Comparison of ENCODE assay signal across 8 cellular contexts in the genomic region with DNA sequence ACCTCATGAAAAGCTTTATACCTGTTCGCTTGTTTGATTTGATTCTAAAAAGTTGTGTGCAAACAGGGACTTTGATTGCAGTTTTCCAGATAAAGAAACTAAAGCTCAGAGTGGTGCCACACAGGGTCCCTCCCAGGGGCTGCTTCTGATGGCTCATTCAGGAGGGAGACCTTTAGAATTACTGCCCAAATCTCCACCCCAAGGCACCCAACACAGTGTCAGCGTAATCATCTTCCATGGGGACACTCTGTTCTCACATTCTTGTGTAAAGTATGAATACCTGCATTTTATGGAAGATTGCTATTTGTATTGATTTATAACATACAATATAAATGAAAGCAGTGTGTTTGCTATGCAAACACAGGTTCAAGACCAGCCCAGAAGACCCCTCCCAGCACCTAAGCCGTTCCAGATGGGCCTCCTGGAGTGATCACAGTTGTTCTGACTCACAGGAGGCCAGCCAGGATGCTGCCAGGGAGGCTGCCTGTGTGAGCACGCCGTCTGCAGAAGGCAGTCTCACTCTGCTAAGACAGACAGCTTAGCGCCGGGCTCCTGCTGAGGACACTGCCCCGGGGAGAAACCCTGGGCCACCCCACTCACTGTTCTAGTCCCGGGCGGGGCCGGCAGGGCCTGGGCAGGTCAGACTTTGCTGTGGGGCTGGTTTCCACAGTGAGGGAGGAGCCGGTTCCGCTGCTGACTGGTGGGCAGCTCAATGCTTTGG.
A peak's percentile ranks its signal among the peaks of the same experiment; 100 is the strongest.
DNase-seq lines count a peak whose midpoint lies in the region; ATAC-seq and TF ChIP-seq lines count a peak whose summit lies in the region.

No MANE protein-coding gene starts in this region.

- no peak overlapping the region; a peak in 1 of 22 replicates for H3K9ac ChIP-seq in BLaER1 treated with 17β-estradiol and CSF1 and Interleukin-3, amounts not matched to agents 10 nM and 100 nM
- H3K9ac ChIP-seq in endodermal cell (ENCODE audit: extremely low read depth, low read length, poor library complexity, severe bottlenecking): no peak overlapping the region

- 39 to 50% methylated on average over 10 to 13 of the region's 13 CpGs for WGBS in endodermal cell (ENCODE audit: insufficient coverage in 1 of 2, insufficient read length in 1 of 2), 2 experiments

- no peak overlapping the region for H3K4me3 ChIP-seq in BLaER1 treated with 17β-estradiol and CSF1 and Interleukin-3, amounts not matched to agents 10 nM and 100 nM
- H3K4me3 ChIP-seq in endodermal cell (ENCODE audit: low read length): no peak overlapping the region
- H3K4me3 ChIP-seq in CD4-positive, alpha-beta memory T cell (ENCODE audit: low read length in 2 of 2): no peak overlapping the region

- H3K27me3 Mint-ChIP-seq in endodermal cell (ENCODE audit: insufficient read depth): peaks cover 5% of the 10 kb centered on the region
- peaks cover 16 to 36% (median 21%) of the 10 kb centered on the region in 3 donors for H3K27me3 Mint-ChIP-seq in naive B cell
- peaks cover 11 to 15% of the 10 kb centered on the region in 2 donors for H3K27me3 Mint-ChIP-seq in CD4-positive, alpha-beta memory T cell

- H3K9me3 Mint-ChIP-seq in endodermal cell (peaks cover 3% of the 10 kb centered on the region), naive B cell (peaks cover 0 to 2% (median 0%) of the 10 kb centered on the region in 7 donors)
- H3K9me3 Mint-ChIP-seq in CD4-positive, alpha-beta memory T cell: peaks cover 0 to 2% (median 0%) of the 10 kb centered on the region in 8 donors

- H3K36me3 ChIP-seq in BLaER1 treated with 17β-estradiol and CSF1 and Interleukin-3, amounts not matched to agents 10 nM and 100 nM: no peaks in the 10 kb centered on the region
- no peaks in the 10 kb centered on the region for H3K36me3 ChIP-seq in endodermal cell (ENCODE audit: control insufficient read depth, insufficient read depth, low read length)
- no peaks in the 10 kb centered on the region for H3K36me3 ChIP-seq in CD4-positive, alpha-beta memory T cell (ENCODE audit: insufficient read depth, low read length)

- CTCF ChIA-PET in CD4-positive, alpha-beta memory T cell (lab: Charles Lee; ENCODE audit: partially characterized antibody): no interaction called here

- H3K36me3 Mint-ChIP-seq in endodermal cell (ENCODE audit: low read depth): no peaks in the 10 kb centered on the region
- no peaks in the 10 kb centered on the region for H3K36me3 Mint-ChIP-seq in naive B cell
- no peaks in the 10 kb centered on the region for H3K36me3 Mint-ChIP-seq in CD4-positive, alpha-beta memory T cell

- intact Hi-C loops in CD4-positive, alpha-beta memory T cell (cut with micrococcal nuclease): no loop called here

- H3K27ac ChIP-seq in BLaER1 treated with 17β-estradiol and CSF1 and Interleukin-3, amounts not matched to agents 10 nM and 100 nM: peak overlapping the region in 6 of 11 experiments; percentile 18 to 72 (median 55); a peak in 11 of 22 replicates
- H3K27ac ChIP-seq in endodermal cell (ENCODE audit: low read depth, low read length): no peak overlapping the region
- H3K27ac ChIP-seq in CD4-positive, alpha-beta memory T cell (ENCODE audit: low read depth, low read length): no peak overlapping the region

- POLR2A ChIA-PET in CD4-positive, alpha-beta memory T cell (lab: Charles Lee; ENCODE audit: partially characterized antibody): no interaction called here

- no peaks in the 10 kb centered on the region for H3K27me3 ChIP-seq in BLaER1 treated with 17β-estradiol and CSF1 and Interleukin-3, amounts not matched to agents 10 nM and 100 nM
- H3K27me3 ChIP-seq in endodermal cell (ENCODE audit: control insufficient read depth, insufficient read depth, low read length, poor library complexity, severe bottlenecking): no peaks in the 10 kb centered on the region
- no peaks in the 10 kb centered on the region for H3K27me3 ChIP-seq in CD4-positive, alpha-beta memory T cell (ENCODE audit: insufficient read depth, low read length)

- peak overlapping the region; percentile 9 to 91 (median 54); a peak in 17 of 22 replicates for H3K4me2 ChIP-seq in BLaER1 treated with 17β-estradiol and CSF1 and Interleukin-3, amounts not matched to agents 10 nM and 100 nM

- H3K4me1 ChIP-seq in BLaER1 treated with 17β-estradiol and CSF1 and Interleukin-3, amounts not matched to agents 10 nM and 100 nM: peaks cover 32 to 65% (median 40%) of the 10 kb centered on the region in 10 experiments
- H3K4me1 ChIP-seq in endodermal cell (ENCODE audit: control insufficient read depth, insufficient read depth, low read length): peaks cover 7% of the 10 kb centered on the region
- H3K4me1 ChIP-seq in CD4-positive, alpha-beta memory T cell (ENCODE audit: insufficient read depth, low read length): no peaks in the 10 kb centered on the region

- DNase-seq in HCEC 1CT: peak; percentile 82
- DNase-seq in NCI-H82 (lab: John Stamatoyannopoulos, UW): peak; percentile 99
- peak; percentile 76 for DNase-seq in endodermal cell
- peak; percentile 12 for DNase-seq in naive B cell
- no peak for DNase-seq in cerebellar cortex (ENCODE audit: low spot score)
- no peak for DNase-seq in CD4-positive, alpha-beta memory T cell

- H3K4me3 Mint-ChIP-seq in endodermal cell (no peak overlapping the region), naive B cell (peak overlapping the region in 4 of 8 donors; percentile 46 to 71 (median 52))
- H3K4me3 Mint-ChIP-seq in CD4-positive, alpha-beta memory T cell: no peak overlapping the region

- H3K4me1 Mint-ChIP-seq in endodermal cell (peaks cover 25% of the 10 kb centered on the region), naive B cell (peaks cover 10 to 19% (median 11%) of the 10 kb centered on the region in 3 donors)
- H3K4me1 Mint-ChIP-seq in CD4-positive, alpha-beta memory T cell: no peaks in the 10 kb centered on the region

- ATAC-seq in naive B cell (ENCODE audit: low read depth in 2 of 2) (peak; percentile 71 to 72), GM18511 (IDR thresholded peaks at IDR 0.05; ENCODE audit: unreplicated experiment) (no peak)

- H3K9me3 ChIP-seq in BLaER1 treated with 17β-estradiol and CSF1 and Interleukin-3, amounts not matched to agents 10 nM and 100 nM (replicated peaks in 1 of 11): peaks cover 0 to 7% (median 0%) of the 10 kb centered on the region in 11 experiments; a peak in 3 of 22 replicates
- H3K9me3 ChIP-seq in endodermal cell (ENCODE audit: control insufficient read depth, low read length): peaks cover 5% of the 10 kb centered on the region
- no peaks in the 10 kb centered on the region for H3K9me3 ChIP-seq in CD4-positive, alpha-beta memory T cell (ENCODE audit: control insufficient read depth in 1 of 2, low read length in 2 of 2)

- no peaks in the 10 kb centered on the region for H4K20me1 ChIP-seq in BLaER1 treated with 17β-estradiol and CSF1 and Interleukin-3, amounts not matched to agents 10 nM and 100 nM

- TF ChIP-seq CTCF in endodermal cell (conservative IDR thresholded peaks at IDR 0.05): no peak

- peak overlapping the region; percentile 15 for H3K27ac Mint-ChIP-seq in endodermal cell
- peak overlapping the region in 3 of 6 donors; percentile 23 to 65 (median 32) for H3K27ac Mint-ChIP-seq in naive B cell
- H3K27ac Mint-ChIP-seq in CD4-positive, alpha-beta memory T cell: no peak overlapping the region

Comparison
In these comparisons a context has a peak if more than half of its experiments do, and no peak if none do; other contexts are left out.
1. H3K27ac ChIP-seq: peak in BLaER1 treated with 17β-estradiol and CSF1 and Interleukin-3, amounts not matched to agents 10 nM and 100 nM (6 of 11); none in endodermal cell (single experiment) and CD4-positive, alpha-beta memory T cell (single experiment).
2. DNase-seq: peak in HCEC 1CT (single experiment), NCI-H82 (single experiment), endodermal cell (single experiment) and naive B cell (single experiment); none in cerebellar cortex (single experiment) and CD4-positive, alpha-beta memory T cell (0 of 5).